20 cellular contexts compared by ENCODE assay signal in the genomic region with DNA sequence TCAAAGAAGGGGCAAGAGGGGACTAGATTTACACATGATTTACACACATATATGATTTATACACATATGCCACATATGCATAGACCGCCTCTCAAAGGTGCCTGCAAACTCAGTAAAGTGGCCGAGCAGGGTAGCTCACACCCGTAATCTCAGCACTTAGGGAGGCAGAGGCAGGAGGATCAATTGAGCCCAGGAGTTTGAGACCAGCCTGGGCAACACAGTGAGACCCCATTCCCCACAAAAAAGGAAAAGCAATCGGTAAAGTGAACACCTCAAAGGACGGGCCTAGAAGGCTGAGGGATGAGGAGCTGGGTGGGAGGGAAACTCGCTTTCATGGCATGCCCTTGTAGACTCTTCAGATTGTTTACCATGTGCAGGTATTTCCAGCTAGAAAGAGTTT. TPM values are rescaled to one million over a fixed set of nuclear protein-coding genes. Genes with fewer than 3 reads are reported as not detected.
DNase-seq lines count a peak whose midpoint lies in the region; ATAC-seq, FAIRE-seq and TF ChIP-seq lines count a peak whose summit lies in the region.
"Had no signal": no experiment of that assay in that cellular context is flagged by ENCODE, and none has a peak within 500 bp of the region (broad histone marks: within the 10 kb centered on the region; RNA-seq: fewer than 3 reads in every experiment).

No MANE protein-coding gene starts in this region.

- no peaks in the 10 kb centered on the region for H4K20me1 ChIP-seq in HepG2 (ENCODE audit: insufficient read depth, low read length)

- no peak overlapping the region for H3K4me2 ChIP-seq in HepG2 (ENCODE audit: low read depth, low read length)
- H3K4me2 ChIP-seq: A549 had no signal

- TF ChIP-seq RAD21 in HepG2 (CRISPR knock-in tag; IDR thresholded peaks at IDR 0.05), result no peak

- TF ChIP-seq POLR2A in HepG2 (IDR thresholded peaks at IDR 0.05; ENCODE audit: insufficient read depth in 1 of 2, low read depth in 2 of 2, low read length in 2 of 2), result no peak
- TF ChIP-seq POLR2A in right lobe of liver (IDR thresholded peaks at IDR 0.05), result no peak

- no peak overlapping the region for H3K9ac ChIP-seq in HepG2 (ENCODE audit: insufficient read depth, low read depth, low read length)
- H3K9ac ChIP-seq: GM23248 had no signal

- no peak for FAIRE-seq in HepG2 (lab: Jason Lieb, UNC)
- FAIRE-seq: A549, G401.6, GM12892, GM19239, H1 had no signal

- H3K4me3 ChIP-seq in HepG2 (replicated peaks in 1 of 3; ENCODE audit: insufficient read depth in 1 of 3, low read depth in 2 of 3, low read length in 3 of 3) (no peak overlapping the region), right lobe of liver (no peak overlapping the region)
- H3K4me3 ChIP-seq: A549, GM23248 had no signal

- H3K4me1 Mint-ChIP-seq in T-helper 17 cell (peaks cover 23% of the 10 kb centered on the region), neural crest cell (peaks cover 29% of the 10 kb centered on the region)

- in situ Hi-C loops in HepG2 (cut with HindIII; ENCODE audit: extremely low pct_ligation_motif_present, low pct_unique_long_range_greater_than_20kb), result no loop called here

- H3K9me3 Mint-ChIP-seq in neural crest cell, result no peaks in the 10 kb centered on the region
- H3K9me3 Mint-ChIP-seq: CD8-positive, alpha-beta T cell had no signal

- H3K4me3 Mint-ChIP-seq in T-helper 17 cell, result no peak overlapping the region
- peak overlapping the region; percentile 77 for H3K4me3 Mint-ChIP-seq in neural crest cell
- H3K4me3 Mint-ChIP-seq: CD8-positive, alpha-beta T cell had no signal

- TF ChIP-seq EP300 in HepG2 (IDR thresholded peaks at IDR 0.05; ENCODE audit: low read depth in 2 of 2, low read length in 2 of 2) (no peak), HepG2 (CRISPR knock-in tag; IDR thresholded peaks at IDR 0.05; ENCODE audit: borderline replicate concordance) (no peak)

- H3K9me3 ChIP-seq in HepG2 (ENCODE audit: low read length) (no peaks in the 10 kb centered on the region), right lobe of liver (no peaks in the 10 kb centered on the region), T-helper 17 cell (ENCODE audit: control insufficient read depth, low read length, poor library complexity, severe bottlenecking) (no peaks in the 10 kb centered on the region)
- H3K9me3 ChIP-seq: A549, Caco-2 had no signal

- no TSS peak for BruUV-seq in HepG2 (replicated peaks; lab: Mats Ljungman, UMichigan)

- TF ChIP-seq CTCF in HepG2 (CRISPR knock-in tag; IDR thresholded peaks at IDR 0.05), result no peak
- no peak for TF ChIP-seq CTCF in right lobe of liver (IDR thresholded peaks at IDR 0.05)
- no peak for TF ChIP-seq CTCF in neural crest cell (conservative IDR thresholded peaks at IDR 0.05)

- H3K36me3 Mint-ChIP-seq in T-helper 17 cell (ENCODE audit: low read depth) (peaks cover 2% of the 10 kb centered on the region), neural crest cell (ENCODE audit: low read depth) (peaks cover 12% of the 10 kb centered on the region)

- intact Hi-C loops in HepG2 (cut with micrococcal nuclease; ENCODE audit: unreplicated experiment), result no loop called here
- intact Hi-C loops in right lobe of liver (cut with DNase I), result no loop called here

- H3K27me3 Mint-ChIP-seq in T-helper 17 cell, result no peaks in the 10 kb centered on the region
- H3K27me3 Mint-ChIP-seq in neural crest cell (ENCODE audit: low read depth), result no peaks in the 10 kb centered on the region

- POLR2A ChIA-PET in HepG2 (lab: Yijun Ruan, JAX), result interaction anchor here (1.5 kb wide), 1 partner anchor 10 kb away, joined by 3 read pairs; no protein-coding TSS in a partner anchor

- H3K79me2 ChIP-seq in HepG2 (ENCODE audit: insufficient read depth, low read length), result peaks cover 19% of the 10 kb centered on the region

- H3K36me3 ChIP-seq in HepG2 (replicated peaks in 1 of 2; ENCODE audit: control insufficient read depth in 1 of 2, insufficient read depth in 2 of 2, low read length in 2 of 2) (peaks cover 12 to 41% of the 10 kb centered on the region in 2 experiments), right lobe of liver (peaks cover 0 to 44% (median 9%) of the 10 kb centered on the region in 4 donors)

- H3K27me3 ChIP-seq in HepG2 (ENCODE audit: control insufficient read depth in 1 of 2, insufficient read depth in 2 of 2, low read length in 2 of 2), result no peaks in the 10 kb centered on the region; a peak in 1 of 5 replicates
- H3K27me3 ChIP-seq in right lobe of liver, result no peaks in the 10 kb centered on the region

- H3K27ac ChIP-seq in HepG2 (ENCODE audit: extremely low read length, insufficient read depth, low read length) (no peak overlapping the region), right lobe of liver (no peak overlapping the region)
- H3K27ac ChIP-seq: A549, GM23248 had no signal

- ATAC-seq in HepG2 (no peak), right lobe of liver (no peak), T-helper 17 cell (no peak), GM19452 (IDR thresholded peaks at IDR 0.05; ENCODE audit: unreplicated experiment) (no peak), GM21360 (IDR thresholded peaks at IDR 0.05; ENCODE audit: unreplicated experiment) (no peak), GM18511 (IDR thresholded peaks at IDR 0.05; ENCODE audit: unreplicated experiment) (no peak)
- ATAC-seq: A549; CD8-positive, alpha-beta T cell had no signal

- WGBS in HepG2 (ENCODE audit: low lambda C conversion rate), result 95% methylated on average over 6 of the region's 6 CpGs
- 98% methylated on average over 5 of the region's 6 CpGs for WGBS in right lobe of liver (ENCODE audit: insufficient coverage, low coverage, low lambda C conversion rate, missing lambda C conversion rate)

- CTCF ChIA-PET in HepG2 (lab: Yijun Ruan, JAX; ENCODE audit: low intra/inter-chr PET ratio, low total read pairs), result no interaction called here

- H3K4me1 ChIP-seq in HepG2 (ENCODE audit: insufficient read depth, low read length) (peaks cover 45% of the 10 kb centered on the region), right lobe of liver (peaks cover 0 to 37% (median 13%) of the 10 kb centered on the region in 4 donors)

- no peak overlapping the region for H2AFZ ChIP-seq in HepG2 (ENCODE audit: low read length)
- H2AFZ ChIP-seq: GM23248 had no signal

- peak overlapping the region; percentile 43 for H3K27ac Mint-ChIP-seq in T-helper 17 cell
- no peak overlapping the region for H3K27ac Mint-ChIP-seq in neural crest cell (ENCODE audit: unreplicated experiment)
- H3K27ac Mint-ChIP-seq: CD8-positive, alpha-beta T cell had no signal

- DNase-seq in HepG2 (ENCODE audit: low spot score), result no peak
- DNase-seq in right lobe of liver, result no peak
- no peak for DNase-seq in T-helper 17 cell
- DNase-seq in neural crest cell (ENCODE audit: low read depth, low spot score), result no peak
- DNase-seq: 8988T; Caco-2; CD8-positive, alpha-beta T cell; DMS153; DND-41; GM23248; H7; HCEC 1CT had no signal

RNA-seq across cellular contexts. Expression of gene ANKRD39, which starts 5.1 kb away (rescaled TPM):
- total RNA-seq in HepG2 (2016; rRNA removed; fragmentation: Illumina TruSeq; extraction: Trizol) (23.2 and 26.7 TPM in 2 replicates), right lobe of liver (10 to 100 TPM in 3 of 6 experiments, 1 to 10 TPM in 3; 6.0 to 16.3 (median 9.7) TPM), T-helper 17 cell (10 to 100 TPM; 16.8 to 18.6 TPM), neural crest cell (23.4 and 25.8 TPM in 2 replicates)
- total RNA-seq in HepG2 (2016; cell fraction: cytosol; rRNA removed; fragmentation: Illumina TruSeq; extraction: Trizol; ENCODE audit: low read depth), result 40.7 and 45.8 TPM in 2 replicates
- total RNA-seq in HepG2 (2016; cell fraction: insoluble cytoplasmic fraction; rRNA removed; fragmentation: Illumina TruSeq; extraction: Trizol), result 26.3 and 27.1 TPM in 2 replicates
- 37.4 and 41.3 TPM in 2 replicates for total RNA-seq in HepG2 (2016; cell fraction: membrane; rRNA removed; fragmentation: Illumina TruSeq; extraction: Trizol)
- 10.3 and 11.7 TPM in 2 replicates for total RNA-seq in HepG2 (2016; cell fraction: nucleus; rRNA removed; fragmentation: Illumina TruSeq; extraction: Trizol)
- 24.8 and 27.8 TPM in 2 replicates for polyA plus RNA-seq in HepG2 (2011; rRNA removed)
- polyA plus RNA-seq in HepG2 (2011; cell fraction: cytosol; rRNA removed), result 18.3 and 31.5 TPM in 2 replicates
- polyA plus RNA-seq in HepG2 (2011; cell fraction: nucleus; rRNA removed), result 24.2 and 29.2 TPM in 2 replicates
- 14.6 and 20.3 TPM in 2 replicates for polyA plus RNA-seq in HepG2 (2012)
- 55.3 and 63.9 TPM in 2 replicates for polyA plus RNA-seq in HepG2 (2016; cell fraction: cytosol; fragmentation: Illumina TruSeq; extraction: Trizol; ENCODE audit: low read depth)
- 33.9 and 35.0 TPM in 2 replicates for polyA plus RNA-seq in HepG2 (2016; cell fraction: insoluble cytoplasmic fraction; fragmentation: Illumina TruSeq; extraction: Trizol; ENCODE audit: low read depth)
- 40.8 and 47.0 TPM in 2 replicates for polyA plus RNA-seq in HepG2 (2016; cell fraction: membrane; fragmentation: Illumina TruSeq; extraction: Trizol; ENCODE audit: low read depth)
- 23.0 and 24.9 TPM in 2 replicates for polyA plus RNA-seq in HepG2 (2016; cell fraction: nucleus; fragmentation: Illumina TruSeq; extraction: Trizol; ENCODE audit: insufficient read depth, low read depth)
- polyA minus RNA-seq in HepG2 (2011; rRNA and poly(A)+ RNA removed; ENCODE audit: low replicate concordance), result 10.9 and 17.9 TPM in 2 replicates
- polyA minus RNA-seq in HepG2 (2011; cell fraction: cytosol; rRNA and poly(A)+ RNA removed), result 4.6 and 5.6 TPM in 2 replicates
- 8.2 and 14.2 TPM in 2 replicates for polyA minus RNA-seq in HepG2 (2011; cell fraction: nucleus; rRNA and poly(A)+ RNA removed)

RNA-seq across cellular contexts. Expression of gene ANKRD23, which starts 8.8 kb away (rescaled TPM):
- 0.35 and 1.5 TPM in 2 replicates for total RNA-seq in HepG2 (2016; rRNA removed; fragmentation: Illumina TruSeq; extraction: Trizol)
- 0.35 and 0.51 TPM in 2 replicates for total RNA-seq in HepG2 (2016; cell fraction: cytosol; rRNA removed; fragmentation: Illumina TruSeq; extraction: Trizol; ENCODE audit: low read depth)
- 0.61 and 2.2 TPM in 2 replicates for total RNA-seq in HepG2 (2016; cell fraction: insoluble cytoplasmic fraction; rRNA removed; fragmentation: Illumina TruSeq; extraction: Trizol)
- 0.77 and 0.90 TPM in 2 replicates for total RNA-seq in HepG2 (2016; cell fraction: membrane; rRNA removed; fragmentation: Illumina TruSeq; extraction: Trizol)
- total RNA-seq in HepG2 (2016; cell fraction: nucleus; rRNA removed; fragmentation: Illumina TruSeq; extraction: Trizol), result 2.3 and 2.8 TPM in 2 replicates
- polyA plus RNA-seq in HepG2 (2011; rRNA removed), result 1.6 and 2.7 TPM in 2 replicates
- 0.71 and 0.90 TPM in 2 replicates for polyA plus RNA-seq in HepG2 (2011; cell fraction: cytosol; rRNA removed)
- 17.9 and 22.1 TPM in 2 replicates for polyA plus RNA-seq in HepG2 (2011; cell fraction: nucleus; rRNA removed)
- polyA plus RNA-seq in HepG2 (2012), result 0.72 and 2.1 TPM in 2 replicates
- 0.47 and 0.50 TPM in 2 replicates for polyA plus RNA-seq in HepG2 (2016; cell fraction: cytosol; fragmentation: Illumina TruSeq; extraction: Trizol; ENCODE audit: low read depth)
- polyA plus RNA-seq in HepG2 (2016; cell fraction: insoluble cytoplasmic fraction; fragmentation: Illumina TruSeq; extraction: Trizol; ENCODE audit: low read depth), result 0.32 and 0.50 TPM in 2 replicates
- polyA plus RNA-seq in HepG2 (2016; cell fraction: membrane; fragmentation: Illumina TruSeq; extraction: Trizol; ENCODE audit: low read depth), result 0.47 and 0.74 TPM in 2 replicates
- 9.2 and 10.4 TPM in 2 replicates for polyA plus RNA-seq in HepG2 (2016; cell fraction: nucleus; fragmentation: Illumina TruSeq; extraction: Trizol; ENCODE audit: insufficient read depth, low read depth)
- 1.6 and 5.1 TPM in 2 replicates for polyA minus RNA-seq in HepG2 (2011; rRNA and poly(A)+ RNA removed; ENCODE audit: low replicate concordance)
- polyA minus RNA-seq in HepG2 (2011; cell fraction: cytosol; rRNA and poly(A)+ RNA removed), result not detected in 2 replicates
- polyA minus RNA-seq in HepG2 (2011; cell fraction: nucleus; rRNA and poly(A)+ RNA removed), result 3.9 and 4.1 TPM in 2 replicates
- 1 to 10 TPM in 5 of 6 experiments, under 1 TPM in 1; 0.98 to 4.0 (median 2.7) TPM for total RNA-seq in right lobe of liver
- total RNA-seq in T-helper 17 cell, result 10 to 100 TPM in 1 of 2 donors, 1 to 10 TPM in 1; 7.6 to 11.2 TPM
- 9.3 and 11.4 TPM in 2 replicates for total RNA-seq in neural crest cell

RNA-seq across cellular contexts. Expression of gene SEMA4C, which starts 17.2 kb away (rescaled TPM):
- total RNA-seq in HepG2 (2016; rRNA removed; fragmentation: Illumina TruSeq; extraction: Trizol) (11.3 and 25.9 TPM in 2 replicates), right lobe of liver (10 to 100 TPM; 11.9 to 18.9 (median 12.6) TPM), T-helper 17 cell (10 to 100 TPM; 25.5 to 30.9 TPM), neural crest cell (102 and 103 TPM in 2 replicates)
- 3.5 and 4.2 TPM in 2 replicates for total RNA-seq in HepG2 (2016; cell fraction: cytosol; rRNA removed; fragmentation: Illumina TruSeq; extraction: Trizol; ENCODE audit: low read depth)
- 8.4 and 25.7 TPM in 2 replicates for total RNA-seq in HepG2 (2016; cell fraction: insoluble cytoplasmic fraction; rRNA removed; fragmentation: Illumina TruSeq; extraction: Trizol)
- 10.9 and 11.4 TPM in 2 replicates for total RNA-seq in HepG2 (2016; cell fraction: membrane; rRNA removed; fragmentation: Illumina TruSeq; extraction: Trizol)
- 22.1 and 28.3 TPM in 2 replicates for total RNA-seq in HepG2 (2016; cell fraction: nucleus; rRNA removed; fragmentation: Illumina TruSeq; extraction: Trizol)
- 46.6 and 69.2 TPM in 2 replicates for polyA plus RNA-seq in HepG2 (2011; rRNA removed)
- 33.4 and 47.8 TPM in 2 replicates for polyA plus RNA-seq in HepG2 (2011; cell fraction: cytosol; rRNA removed)
- 135 and 157 TPM in 2 replicates for polyA plus RNA-seq in HepG2 (2011; cell fraction: nucleus; rRNA removed)
- polyA plus RNA-seq in HepG2 (2012), result 27.3 and 39.4 TPM in 2 replicates
- polyA plus RNA-seq in HepG2 (2016; cell fraction: cytosol; fragmentation: Illumina TruSeq; extraction: Trizol; ENCODE audit: low read depth), result 1.0 and 1.2 TPM in 2 replicates
- polyA plus RNA-seq in HepG2 (2016; cell fraction: insoluble cytoplasmic fraction; fragmentation: Illumina TruSeq; extraction: Trizol; ENCODE audit: low read depth), result 6.0 and 8.4 TPM in 2 replicates
- polyA plus RNA-seq in HepG2 (2016; cell fraction: membrane; fragmentation: Illumina TruSeq; extraction: Trizol; ENCODE audit: low read depth), result 3.1 and 3.2 TPM in 2 replicates
- 51.6 and 60.2 TPM in 2 replicates for polyA plus RNA-seq in HepG2 (2016; cell fraction: nucleus; fragmentation: Illumina TruSeq; extraction: Trizol; ENCODE audit: insufficient read depth, low read depth)
- polyA minus RNA-seq in HepG2 (2011; rRNA and poly(A)+ RNA removed; ENCODE audit: low replicate concordance), result 29.1 and 175 TPM in 2 replicates
- 41.8 and 45.0 TPM in 2 replicates for polyA minus RNA-seq in HepG2 (2011; cell fraction: cytosol; rRNA and poly(A)+ RNA removed)
- polyA minus RNA-seq in HepG2 (2011; cell fraction: nucleus; rRNA and poly(A)+ RNA removed), result 25.8 and 31.7 TPM in 2 replicates

RNA-seq across cellular contexts. Expression of gene CNNM3, which starts 36.6 kb away (rescaled TPM):
- total RNA-seq in HepG2 (2016; rRNA removed; fragmentation: Illumina TruSeq; extraction: Trizol) (8.4 and 21.2 TPM in 2 replicates), right lobe of liver (10 to 100 TPM; 11.5 to 37.6 (median 21.6) TPM), T-helper 17 cell (10 to 100 TPM; 30.8 to 39.5 TPM), neural crest cell (32.6 and 33.9 TPM in 2 replicates)
- total RNA-seq in HepG2 (2016; cell fraction: cytosol; rRNA removed; fragmentation: Illumina TruSeq; extraction: Trizol; ENCODE audit: low read depth), result 5.5 and 5.9 TPM in 2 replicates
- 6.5 and 21.5 TPM in 2 replicates for total RNA-seq in HepG2 (2016; cell fraction: insoluble cytoplasmic fraction; rRNA removed; fragmentation: Illumina TruSeq; extraction: Trizol)
- total RNA-seq in HepG2 (2016; cell fraction: membrane; rRNA removed; fragmentation: Illumina TruSeq; extraction: Trizol), result 8.5 and 9.2 TPM in 2 replicates
- total RNA-seq in HepG2 (2016; cell fraction: nucleus; rRNA removed; fragmentation: Illumina TruSeq; extraction: Trizol), result 22.7 and 27.7 TPM in 2 replicates
- polyA plus RNA-seq in HepG2 (2011; rRNA removed), result 27.9 and 43.4 TPM in 2 replicates
- polyA plus RNA-seq in HepG2 (2011; cell fraction: cytosol; rRNA removed), result 24.2 and 26.5 TPM in 2 replicates
- polyA plus RNA-seq in HepG2 (2011; cell fraction: nucleus; rRNA removed), result 68.4 and 71.2 TPM in 2 replicates
- 35.8 and 38.5 TPM in 2 replicates for polyA plus RNA-seq in HepG2 (2012)
- polyA plus RNA-seq in HepG2 (2016; cell fraction: cytosol; fragmentation: Illumina TruSeq; extraction: Trizol; ENCODE audit: low read depth), result 4.3 and 4.5 TPM in 2 replicates
- polyA plus RNA-seq in HepG2 (2016; cell fraction: insoluble cytoplasmic fraction; fragmentation: Illumina TruSeq; extraction: Trizol; ENCODE audit: low read depth), result 11.7 and 14.4 TPM in 2 replicates
- 10.0 and 11.0 TPM in 2 replicates for polyA plus RNA-seq in HepG2 (2016; cell fraction: membrane; fragmentation: Illumina TruSeq; extraction: Trizol; ENCODE audit: low read depth)
- 48.6 and 52.0 TPM in 2 replicates for polyA plus RNA-seq in HepG2 (2016; cell fraction: nucleus; fragmentation: Illumina TruSeq; extraction: Trizol; ENCODE audit: insufficient read depth, low read depth)
- 49.9 and 152 TPM in 2 replicates for polyA minus RNA-seq in HepG2 (2011; rRNA and poly(A)+ RNA removed; ENCODE audit: low replicate concordance)
- polyA minus RNA-seq in HepG2 (2011; cell fraction: cytosol; rRNA and poly(A)+ RNA removed), result 50.4 and 69.9 TPM in 2 replicates
- polyA minus RNA-seq in HepG2 (2011; cell fraction: nucleus; rRNA and poly(A)+ RNA removed), result 56.1 and 70.2 TPM in 2 replicates
